Comparison of ENCODE assay signal across 8 cellular contexts in the genomic region with DNA sequence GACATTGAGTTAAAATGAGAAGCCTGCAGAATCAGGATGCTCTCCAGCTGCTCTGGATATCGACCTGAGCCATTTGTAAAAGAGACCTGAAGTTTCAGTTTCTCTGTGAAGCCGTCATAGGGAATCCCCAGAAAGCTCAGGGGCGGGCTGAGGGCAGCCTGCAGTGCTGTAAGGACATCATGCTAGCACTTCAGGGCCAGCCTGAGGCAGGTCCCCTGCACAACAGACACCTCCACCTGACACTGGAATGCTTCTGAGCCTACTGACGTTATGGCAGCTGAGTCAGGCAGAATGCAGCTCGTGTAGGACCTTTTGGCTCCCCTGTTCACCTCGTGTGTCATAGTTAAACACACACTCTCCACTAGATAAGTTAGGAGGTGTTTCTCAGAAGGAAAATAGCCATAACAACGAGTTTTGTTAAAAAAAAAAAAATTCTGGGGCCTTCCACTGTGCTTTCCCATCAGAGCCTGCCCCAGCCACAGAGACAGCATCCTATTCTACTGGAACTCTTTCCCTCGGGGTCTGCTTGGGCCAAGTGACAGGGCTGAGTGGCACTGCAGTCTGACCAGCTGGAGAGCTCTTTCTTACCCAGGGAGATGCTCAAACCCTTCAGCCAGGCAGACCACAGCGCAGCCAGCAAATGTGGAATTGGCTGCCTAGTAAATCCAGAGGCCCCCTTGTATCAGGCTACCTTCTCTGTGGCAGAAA.
DNase-seq lines count a peak whose midpoint lies in the region; ATAC-seq and TF ChIP-seq lines count a peak whose summit lies in the region.

No MANE protein-coding gene starts in this region.

- no peak overlapping the region for H3K4me3 Mint-ChIP-seq in activated CD4-positive, alpha-beta T cell treated with anti-CD3 and anti-CD28 coated beads, Interleukin-2, amount 10 ng/mL, durations not matched to agents 24 days and 14 days
- no peak overlapping the region for H3K4me3 Mint-ChIP-seq in stimulated activated effector memory CD8-positive, alpha-beta T cell treated with anti-CD3 and anti-CD28 coated beads, Interleukin-12 subunit alpha, Interleukin-12 subunit beta, amount 100 ng/mL, for 72 hours
- no peak overlapping the region for H3K4me3 Mint-ChIP-seq in MCF 10A (ENCODE audit: unreplicated experiment)

- no peaks in the 10 kb centered on the region for H3K36me3 Mint-ChIP-seq in activated CD4-positive, alpha-beta T cell treated with anti-CD3 and anti-CD28 coated beads, Interleukin-2, amount 10 ng/mL, durations not matched to agents 24 days and 14 days (ENCODE audit: low read depth)
- no peaks in the 10 kb centered on the region for H3K36me3 Mint-ChIP-seq in stimulated activated effector memory CD8-positive, alpha-beta T cell treated with anti-CD3 and anti-CD28 coated beads, Interleukin-12 subunit alpha, Interleukin-12 subunit beta, amount 100 ng/mL, for 72 hours
- no peaks in the 10 kb centered on the region for H3K36me3 Mint-ChIP-seq in MCF 10A (ENCODE audit: insufficient read depth, unreplicated experiment)

- H3K9me3 Mint-ChIP-seq in activated CD4-positive, alpha-beta T cell treated with anti-CD3 and anti-CD28 coated beads, Interleukin-2, amount 10 ng/mL, durations not matched to agents 24 days and 14 days, result no peaks in the 10 kb centered on the region
- H3K9me3 Mint-ChIP-seq in stimulated activated effector memory CD8-positive, alpha-beta T cell treated with anti-CD3 and anti-CD28 coated beads, Interleukin-12 subunit alpha, Interleukin-12 subunit beta, amount 100 ng/mL, for 72 hours, result no peaks in the 10 kb centered on the region
- no peaks in the 10 kb centered on the region for H3K9me3 Mint-ChIP-seq in MCF 10A (ENCODE audit: unreplicated experiment)

- CTCF ChIA-PET in MCF 10A (lab: Yijun Ruan, JAX), result interaction anchor here (0.7 kb wide), 2 partner anchors 13 to 181 kb away, joined by 3 read pairs; no protein-coding TSS in a partner anchor

- H3K27me3 Mint-ChIP-seq in activated CD4-positive, alpha-beta T cell treated with anti-CD3 and anti-CD28 coated beads, Interleukin-2, amount 10 ng/mL, durations not matched to agents 24 days and 14 days, result peaks cover 10% of the 10 kb centered on the region
- peaks cover 70% of the 10 kb centered on the region for H3K27me3 Mint-ChIP-seq in MCF 10A (ENCODE audit: insufficient read depth, unreplicated experiment)

- no TSS peak for BruUV-seq in MCF 10A (replicated peaks; lab: Mats Ljungman, UMichigan)

- intact Hi-C loops in activated CD4-positive, alpha-beta T cell treated with anti-CD3 and anti-CD28 coated beads, Interleukin-2, amount 10 ng/mL, durations not matched to agents 24 days and 14 days (cut with micrococcal nuclease), result no loop called here
- intact Hi-C loops in MCF 10A (cut with micrococcal nuclease), result no loop called here

- DNase-seq in activated CD4-positive, alpha-beta T cell treated with anti-CD3 and anti-CD28 coated beads, Interleukin-2, amount 10 ng/mL, durations not matched to agents 24 days and 14 days, result peak; percentile 73
- no peak for DNase-seq in activated CD4-positive, alpha-beta T cell treated with anti-CD3 and anti-CD28 coated beads, Interleukin-2, amount 50 U/mL, for 4 hours
- DNase-seq in HT1080 (ENCODE audit: low read depth), result peak; percentile 17
- no peak for DNase-seq in stimulated activated effector memory CD8-positive, alpha-beta T cell treated with anti-CD3 and anti-CD28 coated beads, Interleukin-12 subunit alpha, Interleukin-12 subunit beta, amount 100 ng/mL, for 72 hours (ENCODE audit: low spot score in 2 of 2)
- DNase-seq in MCF 10A (ENCODE audit: unreplicated experiment), result no peak
- DNase-seq in NCI-H1417 (lab: John Stamatoyannopoulos, UW), result no peak
- no peak for DNase-seq in stimulated activated CD8-positive, alpha-beta memory T cell treated with anti-CD3 and anti-CD28 coated beads, Interleukin-4, amount 100 ng/mL, for 48 hours

- no peak overlapping the region for H3K27ac Mint-ChIP-seq in activated CD4-positive, alpha-beta T cell treated with anti-CD3 and anti-CD28 coated beads, Interleukin-2, amount 10 ng/mL, durations not matched to agents 24 days and 14 days
- H3K27ac Mint-ChIP-seq in stimulated activated effector memory CD8-positive, alpha-beta T cell treated with anti-CD3 and anti-CD28 coated beads, Interleukin-12 subunit alpha, Interleukin-12 subunit beta, amount 100 ng/mL, for 72 hours, result no peak overlapping the region
- no peak overlapping the region for H3K27ac Mint-ChIP-seq in MCF 10A (ENCODE audit: low read depth, unreplicated experiment)

- TF ChIP-seq CTCF in MCF 10A (IDR thresholded peaks at IDR 0.05; ENCODE audit: unreplicated experiment), result no peak

- ATAC-seq in GM21825 (IDR thresholded peaks at IDR 0.05; ENCODE audit: unreplicated experiment), result peak; percentile 97
- ATAC-seq in stimulated activated effector memory CD8-positive, alpha-beta T cell treated with anti-CD3 and anti-CD28 coated beads, Interleukin-12 subunit alpha, Interleukin-12 subunit beta, amount 100 ng/mL, for 72 hours, result peak; percentile 67

- POLR2A ChIA-PET in MCF 10A (lab: Yijun Ruan, JAX), result interaction anchor here (0.7 kb wide), 1 partner anchor 292 kb away, joined by 3 read pairs; no protein-coding TSS in a partner anchor

- peaks cover 3% of the 10 kb centered on the region for H3K4me1 Mint-ChIP-seq in activated CD4-positive, alpha-beta T cell treated with anti-CD3 and anti-CD28 coated beads, Interleukin-2, amount 10 ng/mL, durations not matched to agents 24 days and 14 days
- no peaks in the 10 kb centered on the region for H3K4me1 Mint-ChIP-seq in stimulated activated effector memory CD8-positive, alpha-beta T cell treated with anti-CD3 and anti-CD28 coated beads, Interleukin-12 subunit alpha, Interleukin-12 subunit beta, amount 100 ng/mL, for 72 hours
- no peaks in the 10 kb centered on the region for H3K4me1 Mint-ChIP-seq in MCF 10A (ENCODE audit: insufficient read depth, unreplicated experiment)

Comparison
In these comparisons a context has a peak if more than half of its experiments do, and no peak if none do; other contexts are left out.
1. DNase-seq: peak in activated CD4-positive, alpha-beta T cell treated with anti-CD3 and anti-CD28 coated beads, Interleukin-2, amount 10 ng/mL, durations not matched to agents 24 days and 14 days (single experiment) and HT1080 (single experiment); none in activated CD4-positive, alpha-beta T cell treated with anti-CD3 and anti-CD28 coated beads, Interleukin-2, amount 50 U/mL, for 4 hours (0 of 2), stimulated activated effector memory CD8-positive, alpha-beta T cell treated with anti-CD3 and anti-CD28 coated beads, Interleukin-12 subunit alpha, Interleukin-12 subunit beta, amount 100 ng/mL, for 72 hours (0 of 2), MCF 10A (single experiment), NCI-H1417 (0 of 3) and stimulated activated CD8-positive, alpha-beta memory T cell treated with anti-CD3 and anti-CD28 coated beads, Interleukin-4, amount 100 ng/mL, for 48 hours (single experiment).